Comparison of ENCODE assay signal across 20 cellular contexts in genomic region chr6:62819640-62820039, GRCh38.
"Had no signal": no experiment of that assay in that cellular context is flagged by ENCODE, and none has a peak within 500 bp of the region (broad histone marks: within the 10 kb centered on the region; RNA-seq: fewer than 3 reads in every experiment).

No MANE protein-coding gene starts in this region.

- DNase-seq: KBM-7, NCI-H1092, NCI-H1105 treated with DMSO at 0.1 percent for 48 hours, NCI-H1417 treated with DMSO at 0.1 percent for 48 hours, NCI-H146, NCI-H1694 treated with DMSO at 0.1 percent for 48 hours, NCI-H1930, NCI-H2081, NCI-H2107, NCI-H2227 treated with DMSO at 0.1 percent for 48 hours, NCI-H510A, NCI-H524 treated with DMSO at 0.1 percent for 48 hours, NCI-H69, NCI-H774, Right ventricle myocardium superior, RPMI8226, SIG-M5 had no signal

- H3K27me3 ChIP-seq: SJSA1 had no signal

- H3K4me1 ChIP-seq: SJSA1 had no signal

- H3K36me3 ChIP-seq: SJSA1 had no signal

- H3K27ac ChIP-seq: HL-60, SJSA1, SK-N-MC had no signal

- H3K4me3 ChIP-seq: SJSA1, SK-N-MC had no signal

- H3K9me3 ChIP-seq: SJSA1 had no signal
